8 cellular contexts compared by ENCODE assay signal in the genomic region with DNA sequence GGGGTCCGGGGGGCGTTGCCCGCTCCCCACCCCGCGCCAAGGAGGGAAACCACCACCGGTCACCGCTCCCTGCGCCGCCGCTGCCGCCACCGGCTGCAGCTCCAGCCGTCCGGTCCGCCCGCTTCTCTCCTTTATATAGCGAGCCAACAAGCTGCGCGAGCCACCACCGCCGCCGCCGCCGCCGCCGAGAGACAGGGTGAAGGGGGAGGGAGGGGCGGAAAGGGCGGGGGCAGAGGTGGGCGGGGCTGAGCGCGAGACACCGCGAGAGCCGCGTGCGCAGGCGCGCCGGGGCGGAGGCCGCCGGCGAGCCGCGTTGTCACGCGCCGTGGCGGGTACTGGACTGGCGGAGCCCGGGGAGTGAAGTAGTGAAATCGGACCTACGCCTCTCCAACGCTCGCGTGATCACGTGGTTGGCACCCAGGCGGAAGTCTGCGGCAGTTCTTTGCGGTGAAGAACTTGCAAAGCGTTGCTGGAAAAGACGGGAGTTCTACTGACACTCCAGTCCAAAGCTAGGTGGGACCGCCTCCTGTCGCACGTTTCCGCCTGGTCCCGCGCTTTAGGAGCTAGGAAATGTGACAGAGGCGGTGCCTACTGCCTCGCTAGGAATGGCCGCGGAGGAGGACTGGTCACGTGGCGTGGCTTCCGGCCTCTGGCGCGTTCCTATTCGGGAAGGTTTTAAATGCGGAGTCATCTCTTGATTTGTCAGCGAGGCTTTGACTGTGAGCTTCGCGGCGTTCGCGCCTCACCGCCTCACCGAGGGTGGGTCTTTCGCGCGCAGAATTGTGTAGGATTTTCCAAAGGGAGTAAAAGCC. TPM values are rescaled to one million over a fixed set of nuclear protein-coding genes. Genes with fewer than 3 reads are reported as not detected.
DNase-seq lines count a peak whose midpoint lies in the region; ATAC-seq and TF ChIP-seq lines count a peak whose summit lies in the region.

GTF2A1 (minus strand) TSS at position 193 of the 812 bp plus-strand sequence. CDS start 441 bp downstream, outside the sequence.

- peaks cover 21% of the 10 kb centered on the region for H3K4me1 ChIP-seq in upper lobe of right lung

- no peaks in the 10 kb centered on the region for H3K9me3 ChIP-seq in upper lobe of right lung

- peak within 1 kb of the TSS; percentile 100 for H3K27ac Mint-ChIP-seq in T-helper 1 cell treated with Interleukin-12 subunit alpha and Interleukin-12 subunit beta and Interleukin-4 antibody, amounts not matched to agents 30 μg/mL and 1 μg/mL, for 36 hours

- H3K36me3 ChIP-seq in upper lobe of right lung, result peaks cover 6% of the 10 kb centered on the region

- H3K36me3 Mint-ChIP-seq in T-helper 1 cell treated with Interleukin-12 subunit alpha and Interleukin-12 subunit beta and Interleukin-4 antibody, amounts not matched to agents 30 μg/mL and 1 μg/mL, for 36 hours (ENCODE audit: low read depth), result peaks cover 12% of the 10 kb centered on the region

- DNase-seq in GM13977 (ENCODE audit: low spot score) (peak; percentile 93), NCI-H1694 (lab: John Stamatoyannopoulos, UW) (peak; percentile 99), amniotic stem cell (lab: John Stamatoyannopoulos, UW) (peak; percentile 95), left cardiac atrium (peak; percentile 95), posterior vena cava (ENCODE audit: low spot score) (peak; percentile 99), upper lobe of right lung (peak; percentile 97)

- in situ Hi-C loops in GM13977 (cut with MboI; ENCODE audit: low pct_unique_long_range_greater_than_20kb, low sequenced_read_pairs, unreplicated experiment), result no loop called here

- peak within 1 kb of the TSS; percentile 100 for H3K27ac ChIP-seq in upper lobe of right lung

- H3K4me3 ChIP-seq in upper lobe of right lung, result peak within 1 kb of the TSS; percentile 83

- intact Hi-C loops in left cardiac atrium (cut with DNase I), result no loop called here
- intact Hi-C loops in posterior vena cava (cut with DNase I), result loop anchor here in 1 of 2 donors (10.0 kb wide), 1 partner anchor 1764 kb away; no protein-coding TSS in a partner anchor
- intact Hi-C loops in upper lobe of right lung (cut with DNase I), result no loop called here

- peaks cover 36% of the 10 kb centered on the region for H3K4me1 Mint-ChIP-seq in T-helper 1 cell treated with Interleukin-12 subunit alpha and Interleukin-12 subunit beta and Interleukin-4 antibody, amounts not matched to agents 30 μg/mL and 1 μg/mL, for 36 hours (ENCODE audit: low read depth)

- ATAC-seq in HG02884 (IDR thresholded peaks at IDR 0.05; ENCODE audit: unreplicated experiment), result peak; percentile 64
- peak; percentile 93 to 94 for ATAC-seq in left cardiac atrium
- peak; percentile 94 for ATAC-seq in upper lobe of right lung

- H3K4me3 Mint-ChIP-seq in T-helper 1 cell treated with Interleukin-12 subunit alpha and Interleukin-12 subunit beta and Interleukin-4 antibody, amounts not matched to agents 30 μg/mL and 1 μg/mL, for 36 hours, result peak within 1 kb of the TSS; percentile 99

- no peaks in the 10 kb centered on the region for H3K9me3 Mint-ChIP-seq in T-helper 1 cell treated with Interleukin-12 subunit alpha and Interleukin-12 subunit beta and Interleukin-4 antibody, amounts not matched to agents 30 μg/mL and 1 μg/mL, for 36 hours

- TF ChIP-seq CTCF in GM13977 (IDR thresholded peaks at IDR 0.05; ENCODE audit: extremely low read depth, insufficient read depth, missing control alignments), result no peak
- no peak for TF ChIP-seq CTCF in upper lobe of right lung (IDR thresholded peaks at IDR 0.05)

- H3K27me3 ChIP-seq in upper lobe of right lung, result no peaks in the 10 kb centered on the region

- H3K27me3 Mint-ChIP-seq in T-helper 1 cell treated with Interleukin-12 subunit alpha and Interleukin-12 subunit beta and Interleukin-4 antibody, amounts not matched to agents 30 μg/mL and 1 μg/mL, for 36 hours (ENCODE audit: low read depth), result no peaks in the 10 kb centered on the region

RNA-seq across cellular contexts. Expression of gene GTF2A1, which starts in this region (rescaled TPM):
- total RNA-seq in left cardiac atrium (10 to 100 TPM; 16.7 to 17.7 TPM), posterior vena cava (10 to 100 TPM; 28.3 to 30.6 TPM), upper lobe of right lung (24.0 TPM)

Comparison
In these comparisons a context has a peak if more than half of its experiments do, and no peak if none do; other contexts are left out.
1. Peak in every context shown above with its lines: DNase-seq, ATAC-seq, H3K4me3 ChIP-seq and H3K27ac ChIP-seq.